Comparison of ENCODE assay signal across 10 cellular contexts in genomic region chr2:218401834-218402370, GRCh38. TPM values are rescaled to one million over a fixed set of nuclear protein-coding genes. Genes with fewer than 3 reads are reported as not detected.
DNase-seq lines count a peak whose midpoint lies in the region; ATAC-seq and TF ChIP-seq lines count a peak whose summit lies in the region.
"Had no signal": no experiment of that assay in that cellular context is flagged by ENCODE, and none has a peak within 500 bp of the region (broad histone marks: within the 10 kb centered on the region; RNA-seq: fewer than 3 reads in every experiment).

No MANE protein-coding gene starts in this region.

- peaks cover 17 to 21% of the 10 kb centered on the region in 2 donors for H3K4me1 ChIP-seq in breast epithelium
- peaks cover 40% of the 10 kb centered on the region for H3K4me1 ChIP-seq in muscle layer of colon (ENCODE audit: insufficient read depth, low read length)

- no peak for TF ChIP-seq CTCF in breast epithelium (IDR thresholded peaks at IDR 0.05)

- intact Hi-C loops in Right ventricle myocardium superior (cut with DNase I): loop anchor here (10.0 kb wide), 1 partner anchor 243 kb away; no protein-coding TSS in a partner anchor
- intact Hi-C loops in left ventricle myocardium superior (cut with micrococcal nuclease): no loop called here
- intact Hi-C loops in breast epithelium (cut with DNase I; ENCODE audit: low total_unique reads): loop anchor here (2.0 to 5.0 kb wide), 2 partner anchors 133 to 860 kb away; no protein-coding TSS in a partner anchor

- peak overlapping the region; percentile 97 to 99 for H3K27ac ChIP-seq in breast epithelium
- H3K27ac ChIP-seq in muscle layer of colon (ENCODE audit: low read depth, low read length): peak overlapping the region; percentile 99

- H3K9me3 ChIP-seq in breast epithelium (no peaks in the 10 kb centered on the region), muscle layer of colon (ENCODE audit: low read length) (no peaks in the 10 kb centered on the region)

- H3K9ac ChIP-seq in muscle layer of colon (ENCODE audit: low read length): no peak overlapping the region

- DNase-seq in Right ventricle myocardium superior: peak; percentile 46
- DNase-seq in left ventricle myocardium superior: no peak
- DNase-seq in breast epithelium (ENCODE audit: low spot score in 2 of 2): no peak
- no peak for DNase-seq in NCI-H187 treated with DMSO at 0.1 percent for 48 hours (lab: John Stamatoyannopoulos, UW)
- DNase-seq in AG08396 (ENCODE audit: low spot score): no peak
- DNase-seq: aorta had no signal

- TF ChIP-seq POLR2A in breast epithelium (IDR thresholded peaks at IDR 0.05): no peak
- no peak for TF ChIP-seq POLR2A in GM18505 (IDR thresholded peaks at IDR 0.05; ENCODE audit: borderline replicate concordance, extremely low read depth, insufficient read depth, insufficient read length)

- no peaks in the 10 kb centered on the region for H3K36me3 ChIP-seq in breast epithelium
- H3K36me3 ChIP-seq in muscle layer of colon (ENCODE audit: insufficient read depth, low read length): peaks cover 37% of the 10 kb centered on the region

- ATAC-seq in Right ventricle myocardium superior (ENCODE audit: poor library complexity): no peak
- no peak for ATAC-seq in left ventricle myocardium superior
- no peak for ATAC-seq in HG03175 (IDR thresholded peaks at IDR 0.05; ENCODE audit: unreplicated experiment)
- no peak for ATAC-seq in GM18505 (IDR thresholded peaks at IDR 0.05; ENCODE audit: unreplicated experiment)

- H3K27me3 ChIP-seq in breast epithelium (no peaks in the 10 kb centered on the region), muscle layer of colon (ENCODE audit: control insufficient read depth in 1 of 2, insufficient read depth in 2 of 2, low read length in 2 of 2) (no peaks in the 10 kb centered on the region)

- H3K4me3 ChIP-seq in breast epithelium (peak overlapping the region; percentile 97 to 100 (median 98)), muscle layer of colon (ENCODE audit: low read depth in 1 of 2, low read length in 2 of 2) (peak overlapping the region; percentile 67 to 83)

RNA-seq across cellular contexts. Expression of gene CTDSP1, which starts 2.2 kb away (rescaled TPM):
- 85.1 TPM for total RNA-seq in Right ventricle myocardium superior
- total RNA-seq in left ventricle myocardium superior: 113 TPM
- 100 to 1,000 TPM in 1 of 3 donors, 10 to 100 TPM in 2; 83.9 to 113 (median 95.9) TPM for total RNA-seq in breast epithelium

RNA-seq across cellular contexts. Expression of gene VIL1, which starts 17.0 kb away (rescaled TPM):
- total RNA-seq in Right ventricle myocardium superior (not detected), left ventricle myocardium superior (not detected), breast epithelium (1 to 10 TPM in 1 of 3 donors, under 1 TPM in 1, not detected in 1; under 0.01 to 2.9 TPM)
- total RNA-seq: RPMI7951 had no signal

RNA-seq across cellular contexts. Expression of gene SLC11A1, which starts 19.8 kb away (rescaled TPM):
- total RNA-seq in Right ventricle myocardium superior (4.4 TPM), left ventricle myocardium superior (4.5 TPM), breast epithelium (10 to 100 TPM; 14.4 to 53.4 (median 17.9) TPM)

RNA-seq across cellular contexts. Expression of gene CATIP, which starts 45.2 kb away (rescaled TPM):
- not detected for total RNA-seq in Right ventricle myocardium superior
- total RNA-seq in left ventricle myocardium superior: not detected
- under 1 TPM in 1 of 3 donors, not detected in 2; 0.44 TPM for total RNA-seq in breast epithelium
- total RNA-seq: aorta, RPMI7951 had no signal
